In genomic region chr2:60560734-60561649, GRCh38 we compare ENCODE assay signal across 1 cellular context.
TF ChIP-seq lines count a peak whose summit lies in the region.

No MANE protein-coding gene starts in this region.

TF ChIP-seq in K562, 482 proteins besides CTCF, POLR2A, EP300 and RAD21 (continued from another document):
- TF ChIP-seq, protein P1, sequence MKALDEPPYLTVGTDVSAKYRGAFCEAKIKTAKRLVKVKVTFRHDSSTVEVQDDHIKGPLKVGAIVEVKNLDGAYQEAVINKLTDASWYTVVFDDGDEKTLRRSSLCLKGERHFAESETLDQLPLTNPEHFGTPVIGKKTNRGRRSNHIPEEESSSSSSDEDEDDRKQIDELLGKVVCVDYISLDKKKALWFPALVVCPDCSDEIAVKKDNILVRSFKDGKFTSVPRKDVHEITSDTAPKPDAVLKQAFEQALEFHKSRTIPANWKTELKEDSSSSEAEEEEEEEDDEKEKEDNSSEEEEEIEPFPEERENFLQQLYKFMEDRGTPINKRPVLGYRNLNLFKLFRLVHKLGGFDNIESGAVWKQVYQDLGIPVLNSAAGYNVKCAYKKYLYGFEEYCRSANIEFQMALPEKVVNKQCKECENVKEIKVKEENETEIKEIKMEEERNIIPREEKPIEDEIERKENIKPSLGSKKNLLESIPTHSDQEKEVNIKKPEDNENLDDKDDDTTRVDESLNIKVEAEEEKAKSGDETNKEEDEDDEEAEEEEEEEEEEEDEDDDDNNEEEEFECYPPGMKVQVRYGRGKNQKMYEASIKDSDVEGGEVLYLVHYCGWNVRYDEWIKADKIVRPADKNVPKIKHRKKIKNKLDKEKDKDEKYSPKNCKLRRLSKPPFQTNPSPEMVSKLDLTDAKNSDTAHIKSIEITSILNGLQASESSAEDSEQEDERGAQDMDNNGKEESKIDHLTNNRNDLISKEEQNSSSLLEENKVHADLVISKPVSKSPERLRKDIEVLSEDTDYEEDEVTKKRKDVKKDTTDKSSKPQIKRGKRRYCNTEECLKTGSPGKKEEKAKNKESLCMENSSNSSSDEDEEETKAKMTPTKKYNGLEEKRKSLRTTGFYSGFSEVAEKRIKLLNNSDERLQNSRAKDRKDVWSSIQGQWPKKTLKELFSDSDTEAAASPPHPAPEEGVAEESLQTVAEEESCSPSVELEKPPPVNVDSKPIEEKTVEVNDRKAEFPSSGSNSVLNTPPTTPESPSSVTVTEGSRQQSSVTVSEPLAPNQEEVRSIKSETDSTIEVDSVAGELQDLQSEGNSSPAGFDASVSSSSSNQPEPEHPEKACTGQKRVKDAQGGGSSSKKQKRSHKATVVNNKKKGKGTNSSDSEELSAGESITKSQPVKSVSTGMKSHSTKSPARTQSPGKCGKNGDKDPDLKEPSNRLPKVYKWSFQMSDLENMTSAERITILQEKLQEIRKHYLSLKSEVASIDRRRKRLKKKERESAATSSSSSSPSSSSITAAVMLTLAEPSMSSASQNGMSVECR (CRISPR knock-in tag; IDR thresholded peaks at IDR 0.05): no peak
- TF ChIP-seq PTTG1 (tag; IDR thresholded peaks at IDR 0.05; ENCODE audit: low read depth) (no peak), HDAC6 (IDR thresholded peaks at IDR 0.05; ENCODE audit: low read depth, low read length) (no peak), ZSCAN32 (CRISPR knock-in tag; IDR thresholded peaks at IDR 0.05) (no peak), STAT6 (CRISPR knock-in tag; IDR thresholded peaks at IDR 0.05) (no peak), FOXK2 (conservative IDR thresholded peaks at IDR 0.05 in 1 of 2, IDR thresholded peaks at IDR 0.05 in 1 of 2; ENCODE audit: low read depth in 2 of 2) (0 out of 4 replicates have a peak, but pooled peaks of 1 of the 2 experiments have one; percentile 22), ZNF561 (CRISPR knock-in tag; conservative IDR thresholded peaks at IDR 0.05) (no peak), EHMT2 (IDR thresholded peaks at IDR 0.05) (0 out of 2 replicates have a peak, but pooled peaks have one; percentile 32), ZNF584 (CRISPR knock-in tag; IDR thresholded peaks at IDR 0.05; ENCODE audit: low read depth) (no peak), KDM1A (IDR thresholded peaks at IDR 0.05) (peak; percentile 58 to 64), HDAC1 (IDR thresholded peaks at IDR 0.05) (peak in 1 of 2 experiments; percentile 26; a peak in 1 of 4 replicates), CTBP1 (IDR thresholded peaks at IDR 0.05; ENCODE audit: borderline replicate concordance) (peak; percentile 53; the same call in 1 of the 2 replicates), HDAC2 (IDR thresholded peaks at IDR 0.05) (peak; percentile 23; the same call in 1 of the 2 replicates), CCNT2 (IDR thresholded peaks at IDR 0.05; ENCODE audit: borderline replicate concordance, extremely low read depth, insufficient read length, low read depth, low read length) (no peak)
- TF ChIP-seq, protein P2, sequence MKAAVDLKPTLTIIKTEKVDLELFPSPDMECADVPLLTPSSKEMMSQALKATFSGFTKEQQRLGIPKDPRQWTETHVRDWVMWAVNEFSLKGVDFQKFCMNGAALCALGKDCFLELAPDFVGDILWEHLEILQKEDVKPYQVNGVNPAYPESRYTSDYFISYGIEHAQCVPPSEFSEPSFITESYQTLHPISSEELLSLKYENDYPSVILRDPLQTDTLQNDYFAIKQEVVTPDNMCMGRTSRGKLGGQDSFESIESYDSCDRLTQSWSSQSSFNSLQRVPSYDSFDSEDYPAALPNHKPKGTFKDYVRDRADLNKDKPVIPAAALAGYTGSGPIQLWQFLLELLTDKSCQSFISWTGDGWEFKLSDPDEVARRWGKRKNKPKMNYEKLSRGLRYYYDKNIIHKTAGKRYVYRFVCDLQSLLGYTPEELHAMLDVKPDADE (conservative IDR thresholded peaks at IDR 0.05; ENCODE audit: control insufficient read depth, low read depth, low read length): no peak
TF ChIP-seq in K562: peak in this region for 9.
